In the genomic region with DNA sequence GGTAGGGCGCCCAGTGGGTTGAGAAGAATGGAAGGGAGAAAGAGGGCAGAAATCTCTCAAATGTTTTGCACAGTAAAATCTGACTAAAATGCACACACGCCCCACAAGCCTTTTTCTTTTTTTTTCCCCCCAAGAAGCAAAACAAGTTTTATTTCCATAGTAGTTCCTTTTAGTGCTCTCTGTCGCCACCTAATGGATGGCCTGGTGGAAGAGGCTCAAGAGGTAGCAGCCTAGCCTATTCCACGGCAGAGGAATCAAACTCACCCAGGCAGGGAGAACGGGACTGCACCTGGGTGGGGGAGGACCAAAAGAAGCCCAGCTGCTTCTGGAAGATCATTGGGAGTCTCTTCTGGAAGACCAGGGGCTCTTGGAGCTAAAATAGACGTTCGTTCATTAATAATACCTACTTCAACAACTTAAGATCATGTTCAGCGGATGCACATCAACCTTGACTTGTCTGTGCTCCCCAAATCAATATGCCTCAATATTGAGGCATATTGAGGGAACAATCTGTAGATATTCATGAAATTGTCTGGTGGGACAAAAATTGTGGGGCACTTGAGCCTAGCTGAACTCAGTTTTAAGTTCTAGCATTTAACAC, we compare ENCODE assay signal across 8 cellular contexts. TPM values are rescaled to one million over a fixed set of nuclear protein-coding genes. Genes with fewer than 3 reads are reported as not detected.
DNase-seq lines count a peak whose midpoint lies in the region; ATAC-seq, FAIRE-seq and TF ChIP-seq lines count a peak whose summit lies in the region.

No MANE protein-coding gene starts in this region.

- ATAC-seq in A549 (peak; percentile 77 to 82; a peak in 5 of 6 replicates), HG02678 (IDR thresholded peaks at IDR 0.05; ENCODE audit: unreplicated experiment) (no peak)
- ATAC-seq in naive thymus-derived CD8-positive, alpha-beta T cell, result peak; percentile 71 to 88
- no peak for ATAC-seq in stimulated activated memory B cell treated with anti-CD40 and anti-IgM and Interleukin-4, amounts not matched to agents 10 μg/mL and 1 μg/mL and 100 μg/mL, for 72 hours

- H2BK120ac ChIP-seq in H1 (replicated peaks; ENCODE audit: low read depth, low read length), result no peak overlapping the region

- H3K56ac ChIP-seq in H1 (replicated peaks; ENCODE audit: insufficient read length, low read depth, low read length), result no peak overlapping the region

- H3K27me3 ChIP-seq in H1 (replicated peaks in 1 of 4; ENCODE audit: control insufficient read depth in 3 of 4, extremely low read depth in 1 of 4, insufficient read depth in 3 of 4, low read length in 3 of 4), result no peaks in the 10 kb centered on the region

- no peak overlapping the region for H3K23ac ChIP-seq in H1 (ENCODE audit: insufficient read length)

- no peak overlapping the region for H2BK12ac ChIP-seq in H1 (ENCODE audit: low read depth, low read length)

- no peak overlapping the region for H4K5ac ChIP-seq in H1 (ENCODE audit: insufficient read length, low read depth, low read length)

- peak; percentile 51 to 52 for DNase-seq in A549 (ENCODE audit: low read depth in 1 of 2, low spot score in 1 of 2)
- DNase-seq in GM12891 (ENCODE audit: insufficient read length, low spot score), result no peak
- DNase-seq in NCI-H460 (ENCODE audit: extremely low read depth, low read depth), result peak; percentile 42
- DNase-seq in activated CD8-positive, alpha-beta memory T cell treated with anti-CD3 and anti-CD28 coated beads for 1 hour (ENCODE audit: extremely low read depth in 1 of 2, low read depth in 1 of 2), result peak; percentile 33 to 47
- DNase-seq in H1 (ENCODE audit: low read depth in 1 of 2, low spot score in 2 of 2), result peak in 1 of 2 experiments; percentile 65
- peak; percentile 41 to 84 (median 65) for DNase-seq in naive thymus-derived CD8-positive, alpha-beta T cell

- H3K4me3 ChIP-seq in A549, result no peak overlapping the region
- H3K4me3 ChIP-seq in H1 (ENCODE audit: extremely low read depth in 1 of 4, insufficient read depth in 2 of 4, low read depth in 3 of 4, low read length in 4 of 4), result no peak overlapping the region

- no peaks in the 10 kb centered on the region for H3K27me3 Mint-ChIP-seq in naive thymus-derived CD8-positive, alpha-beta T cell
- no peaks in the 10 kb centered on the region for H3K27me3 Mint-ChIP-seq in stimulated activated memory B cell treated with anti-CD40 and anti-IgM and Interleukin-4, amounts not matched to agents 10 μg/mL and 1 μg/mL and 100 μg/mL, for 72 hours

- H3K27ac Mint-ChIP-seq in naive thymus-derived CD8-positive, alpha-beta T cell, result peak overlapping the region; percentile 65 to 87 (median 78)
- peak overlapping the region; percentile 11 for H3K27ac Mint-ChIP-seq in stimulated activated memory B cell treated with anti-CD40 and anti-IgM and Interleukin-4, amounts not matched to agents 10 μg/mL and 1 μg/mL and 100 μg/mL, for 72 hours

- no peak overlapping the region for H4K8ac ChIP-seq in H1 (ENCODE audit: extremely low read depth, insufficient read depth, low read length)

- H3K4ac ChIP-seq in H1 (replicated peaks; ENCODE audit: insufficient read length, low read depth, low read length), result no peak overlapping the region

- H3K36me3 Mint-ChIP-seq in naive thymus-derived CD8-positive, alpha-beta T cell, result peaks cover 3 to 63% (median 4%) of the 10 kb centered on the region in 3 donors
- peaks cover 41% of the 10 kb centered on the region for H3K36me3 Mint-ChIP-seq in stimulated activated memory B cell treated with anti-CD40 and anti-IgM and Interleukin-4, amounts not matched to agents 10 μg/mL and 1 μg/mL and 100 μg/mL, for 72 hours

- CTCF ChIA-PET in A549 (lab: Yijun Ruan, JAX), result interaction anchor here (0.9 to 2.6 kb wide), 14 partner anchors 8 to 47 kb away, joined by 3 to 13 read pairs (median 4); a partner anchor contains a TSS
- CTCF ChIA-PET in H1 (lab: Charles Lee; ENCODE audit: partially characterized antibody), result interaction anchor here (1.0 to 2.0 kb wide), 11 partner anchors 10 to 64 kb away, joined by 3 to 8 read pairs (median 5); no protein-coding TSS in a partner anchor

- H3K36me3 ChIP-seq in H1 (ENCODE audit: control insufficient read depth in 2 of 4, insufficient read depth in 4 of 4, low read length in 3 of 4), result no peaks in the 10 kb centered on the region; a peak in 1 of 8 replicates

- H2BK5ac ChIP-seq in H1 (ENCODE audit: low read depth, low read length), result no peak overlapping the region

- H3K9me3 ChIP-seq in A549 (no peaks in the 10 kb centered on the region), H1 (ENCODE audit: insufficient read depth in 2 of 2, low read depth in 1 of 2, low read length in 1 of 2) (no peaks in the 10 kb centered on the region)

- no peak overlapping the region for H3K27ac ChIP-seq in A549
- H3K27ac ChIP-seq in H1 (ENCODE audit: low read depth, low read length), result no peak overlapping the region

- H3K23me2 ChIP-seq in H1 (ENCODE audit: low read depth, low read length), result no peaks in the 10 kb centered on the region

- H3K4me1 ChIP-seq in A549, result peaks cover 37% of the 10 kb centered on the region
- no peaks in the 10 kb centered on the region; a peak in 1 of 7 replicates for H3K4me1 ChIP-seq in H1 (replicated peaks in 1 of 4; ENCODE audit: control insufficient read depth in 3 of 4, insufficient read depth in 4 of 4, low read length in 3 of 4)

- H3K4me1 Mint-ChIP-seq in naive thymus-derived CD8-positive, alpha-beta T cell, result peaks cover 34 to 54% (median 46%) of the 10 kb centered on the region in 4 donors
- H3K4me1 Mint-ChIP-seq in stimulated activated memory B cell treated with anti-CD40 and anti-IgM and Interleukin-4, amounts not matched to agents 10 μg/mL and 1 μg/mL and 100 μg/mL, for 72 hours, result peaks cover 31% of the 10 kb centered on the region

- POLR2A ChIA-PET in A549 (lab: Yijun Ruan, JAX) (no interaction called here), H1 (lab: Charles Lee; ENCODE audit: partially characterized antibody) (no interaction called here)
- POLR2A ChIA-PET in naive thymus-derived CD8-positive, alpha-beta T cell (lab: Charles Lee), result interaction anchor here (1.0 to 1.4 kb wide), 2 partner anchors 43 to 80 kb away, joined by 3 to 6 read pairs; a partner anchor contains a TSS

- H3K4me3 Mint-ChIP-seq in naive thymus-derived CD8-positive, alpha-beta T cell, result peak overlapping the region in 3 of 10 donors; percentile 9 to 70 (median 30)
- H3K4me3 Mint-ChIP-seq in stimulated activated memory B cell treated with anti-CD40 and anti-IgM and Interleukin-4, amounts not matched to agents 10 μg/mL and 1 μg/mL and 100 μg/mL, for 72 hours, result no peak overlapping the region

- no peak overlapping the region for H2AK5ac ChIP-seq in H1 (ENCODE audit: low read depth, low read length)

- whole genome bisulfite sequencing in A549 (ENCODE audit: missing lambda C conversion rate), result 34% methylated on average over 8 of the region's 8 CpGs
- WGBS in H1 (ENCODE audit: extremely low coverage in 1 of 2, insufficient coverage in 1 of 2, insufficient read length in 1 of 2, insufficient replicate concordance in 2 of 2, low coverage in 1 of 2, low lambda C conversion rate in 2 of 2, missing lambda C conversion rate in 1 of 2), 2 experiments, result 100% methylated on average over 1 of the region's 8 CpGs; no CpG with 5 or more reads in 1 of the 2 experiments

- no peak overlapping the region for H3K9ac ChIP-seq in H1 (replicated peaks in 1 of 4; ENCODE audit: extremely low read depth in 1 of 4, low read depth in 3 of 4, low read length in 3 of 4)

- H2AFZ ChIP-seq in H1 (ENCODE audit: low read length), result no peak overlapping the region

- H4K20me1 ChIP-seq in H1 (replicated peaks in 1 of 2; ENCODE audit: control insufficient read depth in 1 of 2, insufficient read depth in 2 of 2, low read length in 2 of 2), result peaks cover 0 to 2% of the 10 kb centered on the region in 2 experiments

- peaks cover 7% of the 10 kb centered on the region; the same call in 1 of the 2 replicates for H3K79me1 ChIP-seq in H1 (ENCODE audit: low read depth, low read length)

- no peaks in the 10 kb centered on the region for H3K9me3 Mint-ChIP-seq in naive thymus-derived CD8-positive, alpha-beta T cell
- H3K9me3 Mint-ChIP-seq in stimulated activated memory B cell treated with anti-CD40 and anti-IgM and Interleukin-4, amounts not matched to agents 10 μg/mL and 1 μg/mL and 100 μg/mL, for 72 hours, result no peaks in the 10 kb centered on the region

- no peak overlapping the region for H3K14ac ChIP-seq in H1 (ENCODE audit: insufficient read length)

- TF ChIP-seq POLR2A in A549 (IDR thresholded peaks at IDR 0.05; ENCODE audit: low read length) (no peak), GM12891 (IDR thresholded peaks at IDR 0.05; ENCODE audit: low read depth, low read length) (no peak), H1 (IDR thresholded peaks at IDR 0.05; ENCODE audit: control extremely low read depth in 1 of 2, low read depth in 2 of 2, low read length in 2 of 2) (no peak)

- H2BK20ac ChIP-seq in H1 (ENCODE audit: low read length), result no peak overlapping the region

- peaks cover 0 to 38% of the 10 kb centered on the region in 2 experiments; a peak in 2 of 4 replicates for H3K79me2 ChIP-seq in H1 (ENCODE audit: control insufficient read depth in 1 of 2, insufficient read depth in 2 of 2, low read length in 2 of 2)

- TF ChIP-seq RAD21 in A549 (conservative IDR thresholded peaks at IDR 0.05 in 1 of 2, IDR thresholded peaks at IDR 0.05 in 1 of 2) (peak; percentile 40 to 48; a peak in 4 of 5 replicates), H1 (IDR thresholded peaks at IDR 0.05 in 1 of 2, conservative IDR thresholded peaks at IDR 0.05 in 1 of 2; ENCODE audit: low read depth in 2 of 2, low read length in 2 of 2) (peak; percentile 46 to 54)

- H4K91ac ChIP-seq in H1 (replicated peaks; ENCODE audit: insufficient read length, low read length), result no peak overlapping the region

- H3K4me2 ChIP-seq in A549 (peak overlapping the region; percentile 17; the same call in 1 of the 3 replicates), H1 (ENCODE audit: insufficient read depth in 1 of 2, low read depth in 2 of 2, low read length in 2 of 2) (no peak overlapping the region)

- TF ChIP-seq EP300 in A549 (IDR thresholded peaks at IDR 0.05), result no peak
- TF ChIP-seq EP300 in H1 (IDR thresholded peaks at IDR 0.05; ENCODE audit: borderline replicate concordance in 1 of 2, low read depth in 2 of 2, low read length in 2 of 2), result no peak

- peak; percentile 60 for TF ChIP-seq CTCF in A549 (IDR thresholded peaks at IDR 0.05)
- peak; percentile 39 to 46 (median 45) for TF ChIP-seq CTCF in H1 (IDR thresholded peaks at IDR 0.05; ENCODE audit: control extremely low read depth in 1 of 3, insufficient read depth in 1 of 3, low read depth in 1 of 3, low read length in 3 of 3)

- no peak overlapping the region for H2BK15ac ChIP-seq in H1 (ENCODE audit: low read length)

- no peak overlapping the region for H3K18ac ChIP-seq in H1 (ENCODE audit: extremely low read depth, low read length)

- FAIRE-seq in A549 (lab: Jason Lieb, UNC) (peak; percentile 95), GM12891 (lab: Jason Lieb, UNC) (peak; percentile 57), H1 (lab: Jason Lieb, UNC) (peak; percentile 87)

RNA-seq across cellular contexts. Expression of a gene that starts 31.6 kb away (rescaled TPM):
- polyA plus RNA-seq in A549 (2011; rRNA removed) (73.1 and 73.6 TPM in 2 replicates), A549 (2017; fragmentation: RNase III; extraction: RNeasy Plus Mini Kit Qiagen cat#74134 plus additional on column Dnase treatment) (177 to 191 TPM (median 179 TPM) in 3 replicates), H1 (2011; rRNA removed) (26.6 and 34.7 TPM in 2 replicates)
- 122 and 166 TPM in 2 replicates for polyA plus RNA-seq in A549 (2012; cell fraction: cytosol; rRNA removed)
- polyA plus RNA-seq in A549 (2012; cell fraction: nucleus; rRNA removed), result 138 and 186 TPM in 2 replicates
- 139 and 176 TPM in 2 replicates for polyA minus RNA-seq in A549 (2011; rRNA and poly(A)+ RNA removed)
- polyA plus RNA-seq in GM12891 (2012; ENCODE audit: low read depth, missing spikeins), result 41.7 TPM
- total RNA-seq in NCI-H460 (2014; rRNA removed; shearing (Covaris generic)), result 219 and 237 TPM in 2 replicates
- polyA plus RNA-seq in NCI-H460 (2014; cell fraction: nucleus; rRNA removed), result 384 and 402 TPM in 2 replicates
- 41.7 and 47.2 TPM in 2 replicates for total RNA-seq in H1 (2021; fragmentation: NEBNext Ultra II Directional; extraction: Animal tissue kit (Norgen Biotek cat#: 25700))
- 30.0 TPM for polyA plus RNA-seq in H1 (2011; cell fraction: cytosol; rRNA removed)
- 48.0 TPM for polyA plus RNA-seq in H1 (2011; cell fraction: nucleus; rRNA removed)
- 42.4 to 74.0 TPM (median 70.1 TPM) in 4 replicates for polyA plus RNA-seq in H1 (2012, experiment 1 of 2)
- polyA plus RNA-seq in H1 (2012, experiment 2 of 2), result 60.7 TPM
- polyA plus RNA-seq in H1 (2013, experiment 1 of 2), result 28.3 TPM
- polyA plus RNA-seq in H1 (2013, experiment 2 of 2), result 25.9 TPM
- polyA minus RNA-seq in H1 (2011; rRNA and poly(A)+ RNA removed), result 35.5 and 41.0 TPM in 2 replicates
- polyA minus RNA-seq in H1 (2011; cell fraction: cytosol; rRNA and poly(A)+ RNA removed), result 54.9 TPM
- polyA minus RNA-seq in H1 (2011; cell fraction: nucleus; rRNA and poly(A)+ RNA removed), result 27.7 TPM
- 10 to 100 TPM; 68.8 to 76.6 TPM for total RNA-seq in naive thymus-derived CD8-positive, alpha-beta T cell
- 10 to 100 TPM; 23.9 to 44.7 (median 27.8) TPM for polyA plus RNA-seq in naive thymus-derived CD8-positive, alpha-beta T cell

RNA-seq across cellular contexts. Expression of a gene that starts 46.2 kb away (rescaled TPM):
- 16.6 and 17.7 TPM in 2 replicates for polyA plus RNA-seq in A549 (2011; rRNA removed)
- polyA plus RNA-seq in A549 (2012; cell fraction: cytosol; rRNA removed), result 7.4 and 7.8 TPM in 2 replicates
- polyA plus RNA-seq in A549 (2012; cell fraction: nucleus; rRNA removed), result 10.5 and 13.7 TPM in 2 replicates
- polyA plus RNA-seq in A549 (2017; fragmentation: RNase III; extraction: RNeasy Plus Mini Kit Qiagen cat#74134 plus additional on column Dnase treatment), result 16.5 to 19.2 TPM (median 17.9 TPM) in 3 replicates
- 24.9 and 29.9 TPM in 2 replicates for polyA minus RNA-seq in A549 (2011; rRNA and poly(A)+ RNA removed)
- 13.4 TPM for polyA plus RNA-seq in GM12891 (2012; ENCODE audit: low read depth, missing spikeins)
- 33.0 and 38.2 TPM in 2 replicates for total RNA-seq in NCI-H460 (2014; rRNA removed; shearing (Covaris generic))
- polyA plus RNA-seq in NCI-H460 (2014; cell fraction: nucleus; rRNA removed), result 23.0 and 25.7 TPM in 2 replicates
- total RNA-seq in H1 (2021; fragmentation: NEBNext Ultra II Directional; extraction: Animal tissue kit (Norgen Biotek cat#: 25700)), result 32.0 and 32.4 TPM in 2 replicates
- 5.0 and 6.9 TPM in 2 replicates for polyA plus RNA-seq in H1 (2011; rRNA removed)
- 8.9 TPM for polyA plus RNA-seq in H1 (2011; cell fraction: cytosol; rRNA removed)
- polyA plus RNA-seq in H1 (2011; cell fraction: nucleus; rRNA removed), result 13.7 TPM
- 13.2 to 14.0 TPM (median 13.8 TPM) in 4 replicates for polyA plus RNA-seq in H1 (2012, experiment 1 of 2)
- 9.1 TPM for polyA plus RNA-seq in H1 (2012, experiment 2 of 2)
- 18.7 TPM for polyA plus RNA-seq in H1 (2013, experiment 1 of 2)
- 12.7 TPM for polyA plus RNA-seq in H1 (2013, experiment 2 of 2)
- 19.4 and 21.7 TPM in 2 replicates for polyA minus RNA-seq in H1 (2011; rRNA and poly(A)+ RNA removed)
- 8.8 TPM for polyA minus RNA-seq in H1 (2011; cell fraction: cytosol; rRNA and poly(A)+ RNA removed)
- 30.8 TPM for polyA minus RNA-seq in H1 (2011; cell fraction: nucleus; rRNA and poly(A)+ RNA removed)
- total RNA-seq in naive thymus-derived CD8-positive, alpha-beta T cell, result 10 to 100 TPM; 87.7 to 88.3 TPM
- polyA plus RNA-seq in naive thymus-derived CD8-positive, alpha-beta T cell, result 10 to 100 TPM; 12.0 to 22.2 (median 12.2) TPM

Comparison
In these comparisons a context has a peak if more than half of its experiments do, and no peak if none do; other contexts are left out.
1. ATAC-seq: peak in A549 (2 of 2) and naive thymus-derived CD8-positive, alpha-beta T cell (2 of 2); none in stimulated activated memory B cell treated with anti-CD40 and anti-IgM and Interleukin-4, amounts not matched to agents 10 μg/mL and 1 μg/mL and 100 μg/mL, for 72 hours (single experiment) and HG02678 (single experiment).